ENCODE assay signal across 28 cellular contexts in the genomic region with DNA sequence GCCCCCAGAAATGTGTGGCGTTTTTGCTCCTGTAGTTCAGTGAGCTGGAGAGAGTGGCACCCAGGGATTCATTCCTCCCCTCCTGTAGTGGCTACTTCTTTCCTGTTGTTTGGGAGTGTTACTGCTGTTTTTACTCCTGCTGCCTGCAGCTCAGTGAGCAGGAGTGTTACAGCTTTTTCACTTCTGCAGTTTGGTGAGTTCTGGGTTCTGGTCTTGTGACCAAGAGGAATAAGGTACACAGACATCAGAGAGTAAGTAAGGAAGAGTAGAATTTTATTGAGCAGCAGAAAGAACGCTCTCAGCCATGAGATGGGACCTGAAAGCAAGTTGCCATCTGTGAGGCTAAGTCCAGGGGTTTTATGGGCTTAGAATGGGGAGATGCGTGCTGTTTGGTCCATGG.
"Had no signal": no experiment of that assay in that cellular context is flagged by ENCODE, and none has a peak within 500 bp of the region (broad histone marks: within the 10 kb centered on the region; RNA-seq: fewer than 3 reads in every experiment).

No MANE protein-coding gene starts in this region.

- H3K4me1 ChIP-seq: left lung, lower lobe of right lung, pancreas, prostate gland, spleen, testis, thyroid gland had no signal

- ATAC-seq: left cardiac atrium; left lung; lower lobe of right lung; natural killer cell; pancreas; right cardiac atrium; stimulated activated effector memory CD8-positive, alpha-beta T cell treated with anti-CD3 and anti-CD28 coated beads, Interleukin-12 subunit alpha, Interleukin-12 subunit beta, amount 100 ng/mL, for 72 hours; stimulated activated naive CD8-positive, alpha-beta T cell treated with anti-CD3 and anti-CD28 coated beads, Interleukin-15, Interleukin-2, amounts not matched to agents 100 U/mL and 50 U/mL, for 24 hours had no signal

- H3K9me3 ChIP-seq: pancreas, prostate gland, sigmoid colon, testis, thyroid gland, transverse colon, upper lobe of left lung, vagina had no signal

- H3K4me3 ChIP-seq: left lung, lower lobe of right lung, pancreas, prostate gland, sigmoid colon, spleen, stomach, testis, thyroid gland, transverse colon, upper lobe of left lung, vagina had no signal

- H3K27ac Mint-ChIP-seq: mesothelial cell of epicardium; natural killer cell; nephron progenitor cell; stimulated activated effector memory CD8-positive, alpha-beta T cell treated with anti-CD3 and anti-CD28 coated beads, Interleukin-12 subunit alpha, Interleukin-12 subunit beta, amount 100 ng/mL, for 72 hours had no signal

- DNase-seq: hippocampal formation; kidney glomerular epithelial cell; left cardiac atrium; left lung; lower lobe of right lung; mammary epithelial cell; mesenchymal stem cell; naive B cell; natural killer cell; nephron progenitor cell; pancreas; posterior cingulate gyrus; retina; right cardiac atrium; sigmoid colon; small intestine; spleen; stimulated activated CD4-positive, alpha-beta T cell treated with anti-CD3 and anti-CD28 coated beads, Interleukin-4, amount 100 ng/mL, for 24 hours; stimulated activated naive CD8-positive, alpha-beta T cell treated with anti-CD3 and anti-CD28 coated beads, Interleukin-15, Interleukin-2, amounts not matched to agents 100 U/mL and 50 U/mL, for 24 hours; stomach; testis; thyroid gland; transverse colon; upper lobe of left lung had no signal

- H3K36me3 ChIP-seq: left lung, lower lobe of right lung, pancreas, prostate gland, sigmoid colon, spleen, stomach, thyroid gland, transverse colon, upper lobe of left lung, vagina had no signal

- H3K4me3 Mint-ChIP-seq: mesothelial cell of epicardium; natural killer cell; nephron progenitor cell; stimulated activated effector memory CD8-positive, alpha-beta T cell treated with anti-CD3 and anti-CD28 coated beads, Interleukin-12 subunit alpha, Interleukin-12 subunit beta, amount 100 ng/mL, for 72 hours had no signal

- H3K27me3 ChIP-seq: left lung, pancreas, sigmoid colon, spleen, stomach, testis, thyroid gland, transverse colon, upper lobe of left lung, vagina had no signal

- H3K4me1 Mint-ChIP-seq: natural killer cell; stimulated activated effector memory CD8-positive, alpha-beta T cell treated with anti-CD3 and anti-CD28 coated beads, Interleukin-12 subunit alpha, Interleukin-12 subunit beta, amount 100 ng/mL, for 72 hours had no signal

- H3K36me3 Mint-ChIP-seq: mesothelial cell of epicardium; naive B cell; natural killer cell; stimulated activated effector memory CD8-positive, alpha-beta T cell treated with anti-CD3 and anti-CD28 coated beads, Interleukin-12 subunit alpha, Interleukin-12 subunit beta, amount 100 ng/mL, for 72 hours had no signal

- H3K27ac ChIP-seq: left lung, lower lobe of right lung, pancreas, prostate gland, sigmoid colon, spleen, stomach, testis, thyroid gland, transverse colon, upper lobe of left lung, vagina had no signal
